In genomic region chr5:60447488-60447920, GRCh38 we compare ENCODE assay signal across 26 cellular contexts.
DNase-seq lines count a peak whose midpoint lies in the region; ATAC-seq and TF ChIP-seq lines count a peak whose summit lies in the region.
"Had no signal": no experiment of that assay in that cellular context is flagged by ENCODE, and none has a peak within 500 bp of the region (broad histone marks: within the 10 kb centered on the region; RNA-seq: fewer than 3 reads in every experiment).

No MANE protein-coding gene starts in this region.

- peak; percentile 55 for DNase-seq in DMS 273 (lab: John Stamatoyannopoulos, UW; ENCODE audit: unreplicated experiment)
- DNase-seq in DMS 273 treated with DMSO at 0.1 percent for 48 hours (lab: John Stamatoyannopoulos, UW): no peak
- peak; percentile 22 for DNase-seq in NCI-H446 treated with DMSO at 0.1 percent for 48 hours (lab: John Stamatoyannopoulos, UW)
- DNase-seq in fibroblast of villous mesenchyme (ENCODE audit: low read depth): peak; percentile 8
- DNase-seq in prostate gland (ENCODE audit: low spot score): peak; percentile 32
- DNase-seq in NCI-H748 treated with DMSO at 0.1 percent for 48 hours (lab: John Stamatoyannopoulos, UW): no peak
- DNase-seq in activated CD4-positive, alpha-beta T cell treated with anti-CD3 and anti-CD28 coated beads for 36 hours: no peak
- DNase-seq in activated gamma-delta T cell treated with Interleukin-2 at 50 U/mL for 16 hours: no peak
- DNase-seq: 8988T; AML-193; C1 segment of cervical spinal cord; Calu3; CD8-positive, alpha-beta T cell; DND-41; Kasumi-1; MM.1S; NCI-H1092; NCI-H1436; NCI-H187 treated with DMSO at 0.1 percent for 48 hours; NCI-H2107; NCI-H510A; PC-9; SHP77 treated with DMSO at 0.1 percent for 48 hours; SK-N-SH had no signal

- TF ChIP-seq POLR2A in prostate gland (IDR thresholded peaks at IDR 0.05): no peak

- no peak for ATAC-seq in activated CD4-positive, alpha-beta T cell treated with anti-CD3 and anti-CD28 coated beads for 36 hours
- ATAC-seq: CD8-positive, alpha-beta T cell; GM12878 had no signal

- POLR2A ChIA-PET in activated CD4-positive, alpha-beta T cell treated with anti-CD3 and anti-CD28 coated beads for 36 hours (lab: Charles Lee): no interaction called here

- H3K9me3 Mint-ChIP-seq in activated CD4-positive, alpha-beta T cell treated with anti-CD3 and anti-CD28 coated beads for 36 hours (ENCODE audit: low read depth): no peaks in the 10 kb centered on the region

- H3K36me3 ChIP-seq in prostate gland: no peaks in the 10 kb centered on the region

- no peaks in the 10 kb centered on the region for H3K4me1 Mint-ChIP-seq in activated CD4-positive, alpha-beta T cell treated with anti-CD3 and anti-CD28 coated beads for 36 hours

- 66% methylated on average over 5 of the region's 5 CpGs for WGBS in prostate gland

- H3K27ac ChIP-seq in prostate gland: no peak overlapping the region
- H3K27ac ChIP-seq: PC-9, RWPE1 had no signal

- H3K27me3 Mint-ChIP-seq in activated CD4-positive, alpha-beta T cell treated with anti-CD3 and anti-CD28 coated beads for 36 hours: no peaks in the 10 kb centered on the region

- no peaks in the 10 kb centered on the region for H3K4me1 ChIP-seq in prostate gland (replicated peaks)

- TF ChIP-seq CTCF in fibroblast of villous mesenchyme (IDR thresholded peaks at IDR 0.05; ENCODE audit: insufficient read depth, low read depth, low read length): no peak
- TF ChIP-seq CTCF in prostate gland (IDR thresholded peaks at IDR 0.05): no peak

- no peaks in the 10 kb centered on the region for H3K36me3 Mint-ChIP-seq in activated CD4-positive, alpha-beta T cell treated with anti-CD3 and anti-CD28 coated beads for 36 hours (ENCODE audit: low read depth)
- H3K36me3 Mint-ChIP-seq: CD8-positive, alpha-beta T cell had no signal

- H3K27ac Mint-ChIP-seq in activated CD4-positive, alpha-beta T cell treated with anti-CD3 and anti-CD28 coated beads for 36 hours: no peak overlapping the region
- H3K27ac Mint-ChIP-seq: CD8-positive, alpha-beta T cell had no signal

- no peak overlapping the region for H3K4me3 ChIP-seq in fibroblast of villous mesenchyme (ENCODE audit: low read depth, low read length)
- H3K4me3 ChIP-seq in prostate gland: no peak overlapping the region
- H3K4me3 ChIP-seq: GM12878, PC-9 had no signal

- no peaks in the 10 kb centered on the region for H3K9me3 ChIP-seq in prostate gland
- H3K9me3 ChIP-seq: SK-N-SH had no signal

- CTCF ChIA-PET in activated CD4-positive, alpha-beta T cell treated with anti-CD3 and anti-CD28 coated beads for 36 hours (lab: Charles Lee): interaction anchor here (0.6 kb wide), 1 partner anchor 156 kb away, joined by 4 read pairs; no protein-coding TSS in a partner anchor

- H3K27me3 ChIP-seq in prostate gland (replicated peaks; ENCODE audit: insufficient read depth): no peaks in the 10 kb centered on the region

- intact Hi-C loops in prostate gland (cut with DNase I): no loop called here
- intact Hi-C loops in activated CD4-positive, alpha-beta T cell treated with anti-CD3 and anti-CD28 coated beads for 36 hours (cut with DNase I, micrococcal nuclease): no loop called here

- H3K4me3 Mint-ChIP-seq in activated CD4-positive, alpha-beta T cell treated with anti-CD3 and anti-CD28 coated beads for 36 hours: no peak overlapping the region
- H3K4me3 Mint-ChIP-seq: CD8-positive, alpha-beta T cell had no signal

Comparison
In these comparisons a context has a peak if more than half of its experiments do, and no peak if none do; other contexts are left out.
1. DNase-seq: peak in DMS 273 (single experiment), NCI-H446 treated with DMSO at 0.1 percent for 48 hours (single experiment), fibroblast of villous mesenchyme (single experiment) and prostate gland (single experiment); none in DMS 273 treated with DMSO at 0.1 percent for 48 hours (single experiment), NCI-H748 treated with DMSO at 0.1 percent for 48 hours (single experiment), activated CD4-positive, alpha-beta T cell treated with anti-CD3 and anti-CD28 coated beads for 36 hours (single experiment) and activated gamma-delta T cell treated with Interleukin-2 at 50 U/mL for 16 hours (single experiment).